ENCODE assay signal across 31 cellular contexts in the genomic region with DNA sequence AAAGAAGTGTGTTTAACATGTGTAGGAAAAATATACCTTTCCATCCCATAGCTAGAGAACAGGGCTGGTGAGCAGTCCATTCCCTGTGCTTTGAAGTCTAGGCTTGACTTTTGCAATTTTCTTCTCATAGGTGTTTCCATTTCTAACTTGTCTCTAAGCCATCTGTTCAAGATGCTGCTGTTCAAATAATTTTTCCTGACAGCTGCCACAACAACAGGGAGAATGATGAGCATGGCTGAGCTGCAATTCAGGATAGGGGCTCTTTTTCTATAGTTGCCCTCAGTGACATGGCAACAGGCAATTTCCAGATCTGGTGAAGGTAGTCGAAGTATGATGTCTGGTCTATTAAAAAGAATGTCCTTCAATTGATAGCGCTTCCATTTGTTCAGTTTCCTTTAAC.
"Had no signal": no experiment of that assay in that cellular context is flagged by ENCODE, and none has a peak within 500 bp of the region (broad histone marks: within the 10 kb centered on the region; RNA-seq: fewer than 3 reads in every experiment).

No MANE protein-coding gene starts in this region.

- H3K4me3 ChIP-seq: coronary artery, dorsolateral prefrontal cortex, gastrocnemius medialis, hepatocyte, pancreas, prostate gland, skin epidermis, thyroid gland, upper lobe of right lung had no signal

- H3K27ac ChIP-seq: brain microvascular endothelial cell, coronary artery, dorsolateral prefrontal cortex, gastrocnemius medialis, pancreas, prostate gland, skin epidermis, thyroid gland, upper lobe of right lung had no signal

- H3K4me1 ChIP-seq: gastrocnemius medialis, pancreas, prostate gland, thyroid gland, upper lobe of right lung had no signal

- ATAC-seq: effector memory CD8-positive, alpha-beta T cell; gastrocnemius medialis; left ventricle myocardium superior; pancreas; sciatic nerve; stimulated activated effector memory CD8-positive, alpha-beta T cell treated with anti-CD3 and anti-CD28 coated beads, Interleukin-12 subunit alpha, Interleukin-12 subunit beta, amount 100 ng/mL, for 72 hours; stimulated activated naive CD8-positive, alpha-beta T cell treated with anti-CD3 and anti-CD28 coated beads, Interleukin-15, amount 100 ng/mL, for 72 hours; upper lobe of right lung had no signal

- DNase-seq: activated CD4-positive, alpha-beta memory T cell treated with anti-CD3 and anti-CD28 coated beads for 36 hours; activated CD4-positive, alpha-beta T cell treated with anti-CD3 and anti-CD28 coated beads, Interleukin-2, amount 10 ng/mL, durations not matched to agents 24 days and 14 days; activated CD4-positive, CD25-positive, alpha-beta regulatory T cell treated with anti-CD3 and anti-CD28 coated beads, Interleukin-2, amount 50 U/mL, for 72 hours; activated CD8-positive, alpha-beta memory T cell treated with anti-CD3 and anti-CD28 coated beads, Interleukin-2, amount 50 U/mL, for 4 hours; activated gamma-delta T cell; activated naive CD4-positive, alpha-beta T cell treated with anti-CD3 and anti-CD28 coated beads, Interleukin-2, amount 10 ng/mL, durations not matched to agents 7 days and 5 days; activated naive CD8-positive, alpha-beta T cell treated with anti-CD3 and anti-CD28 coated beads, Interleukin-2, amount 10 ng/mL, durations not matched to agents 7 days and 5 days; activated T-cell treated with anti-CD3 and anti-CD28 coated beads, Interleukin-2, amount 50 U/mL, for 1 hour; brain microvascular endothelial cell; dorsolateral prefrontal cortex; effector memory CD8-positive, alpha-beta T cell; erythroblast; gastrocnemius medialis; islet precursor cell; left ventricle myocardium superior; nephron progenitor cell; nucleus accumbens; pancreas; retina; stimulated activated CD4-positive, alpha-beta T cell treated with anti-CD3 and anti-CD28 coated beads, Interleukin-12 subunit alpha, Interleukin-12 subunit beta, amount 100 ng/mL, for 4 hours; stimulated activated CD4-positive, alpha-beta T cell treated with anti-CD3 and anti-CD28 coated beads, Interleukin-4, amount 100 ng/mL, for 24 hours; stimulated activated naive CD8-positive, alpha-beta T cell treated with anti-CD3 and anti-CD28 coated beads, Interleukin-15, amount 100 ng/mL, for 72 hours; substantia nigra; thyroid gland; upper lobe of right lung had no signal

- H3K27me3 ChIP-seq: brain microvascular endothelial cell, dorsolateral prefrontal cortex, gastrocnemius medialis, hepatocyte, pancreas, thyroid gland, upper lobe of right lung had no signal

- H3K9me3 ChIP-seq: gastrocnemius medialis, pancreas, prostate gland, thyroid gland, upper lobe of right lung had no signal

- H3K36me3 ChIP-seq: brain microvascular endothelial cell, gastrocnemius medialis, pancreas, prostate gland, thyroid gland, upper lobe of right lung had no signal
